In genomic region chr3:141370065-141370533, GRCh38 we compare ENCODE assay signal across 8 cellular contexts. TPM values are rescaled to one million over a fixed set of nuclear protein-coding genes. Genes with fewer than 3 reads are reported as not detected.
DNase-seq lines count a peak whose midpoint lies in the region; ATAC-seq and TF ChIP-seq lines count a peak whose summit lies in the region.

No MANE protein-coding gene starts in this region.

- H3K27me3 ChIP-seq in esophagus squamous epithelium: peaks cover 0 to 13% (median 0%) of the 10 kb centered on the region in 4 donors
- H3K27me3 ChIP-seq in suprapubic skin: no peaks in the 10 kb centered on the region

- TF ChIP-seq CTCF in esophagus squamous epithelium (IDR thresholded peaks at IDR 0.05) (peak in 5 of 6 experiments; percentile 13 to 39 (median 34)), nephron (IDR thresholded peaks at IDR 0.05; ENCODE audit: unreplicated experiment in 3 of 3) (peak; percentile 25 to 45 (median 45)), suprapubic skin (IDR thresholded peaks at IDR 0.05) (peak in 1 of 2 donors; percentile 17)

- peak; percentile 89 for ATAC-seq in GM19328 (IDR thresholded peaks at IDR 0.05; ENCODE audit: unreplicated experiment)
- peak; percentile 68 for ATAC-seq in HG03439 (IDR thresholded peaks at IDR 0.05; ENCODE audit: unreplicated experiment)

- peak overlapping the region; percentile 75 to 96 (median 84) for H3K27ac ChIP-seq in esophagus squamous epithelium
- peak overlapping the region; percentile 90 for H3K27ac ChIP-seq in suprapubic skin

- H3K27ac Mint-ChIP-seq in nephron: peak overlapping the region; percentile 96 to 100 (median 99)

- peaks cover 0 to 46% (median 23%) of the 10 kb centered on the region in 3 donors for H3K4me1 ChIP-seq in esophagus squamous epithelium
- H3K4me1 ChIP-seq in suprapubic skin: peaks cover 38% of the 10 kb centered on the region

- H3K4me1 Mint-ChIP-seq in nephron: peaks cover 59% of the 10 kb centered on the region

- H3K27me3 Mint-ChIP-seq in nephron (ENCODE audit: low read depth): no peaks in the 10 kb centered on the region

- peak overlapping the region in 1 of 3 experiments; percentile 62 for H3K4me3 Mint-ChIP-seq in nephron

- DNase-seq in COR-L47 (lab: John Stamatoyannopoulos, UW) (peak; percentile 73), NOMO-1 (lab: John Stamatoyannopoulos, UW; ENCODE audit: unreplicated experiment in 2 of 2) (peak; percentile 61 to 94), activated T-cell treated with anti-CD3 and anti-CD28 coated beads for 24 hours (ENCODE audit: low read depth) (peak; percentile 54), esophagus squamous epithelium (lab: John Stamatoyannopoulos, UW) (peak; percentile 9), suprapubic skin (ENCODE audit: low spot score in 2 of 2) (no peak)

- H3K4me3 ChIP-seq in esophagus squamous epithelium (peak overlapping the region in 1 of 4 donors; percentile 51), suprapubic skin (no peak overlapping the region)

- TF ChIP-seq POLR2A in esophagus squamous epithelium (IDR thresholded peaks at IDR 0.05) (no peak), suprapubic skin (IDR thresholded peaks at IDR 0.05) (no peak)

- H3K36me3 Mint-ChIP-seq in nephron (ENCODE audit: low read depth): peaks cover 8% of the 10 kb centered on the region

- no peaks in the 10 kb centered on the region for H3K9me3 Mint-ChIP-seq in nephron

- TF ChIP-seq EP300 in suprapubic skin (IDR thresholded peaks at IDR 0.05): no peak

- WGBS in esophagus squamous epithelium, 2 donors: 16 to 25% methylated on average over 2 of the region's 2 CpGs
- 32% methylated on average over 2 of the region's 2 CpGs for WGBS in suprapubic skin

- H3K9me3 ChIP-seq in esophagus squamous epithelium: no peaks in the 10 kb centered on the region
- no peaks in the 10 kb centered on the region for H3K9me3 ChIP-seq in suprapubic skin

- intact Hi-C loops in esophagus squamous epithelium (cut with DNase I): no loop called here

- H3K36me3 ChIP-seq in esophagus squamous epithelium (no peaks in the 10 kb centered on the region), suprapubic skin (no peaks in the 10 kb centered on the region)

RNA-seq across cellular contexts. Expression of gene ZBTB38, which starts 1.8 kb away (rescaled TPM):
- total RNA-seq in esophagus squamous epithelium: 10 to 100 TPM; 15.6 to 54.4 (median 33.1) TPM
- total RNA-seq in suprapubic skin: 100 to 1,000 TPM in 1 of 4 donors, 10 to 100 TPM in 3; 65.8 to 101 (median 85.9) TPM

Comparison
In these comparisons a context has a peak if more than half of its experiments do, and no peak if none do; other contexts are left out.
1. DNase-seq: peak in COR-L47 (single experiment), NOMO-1 (2 of 2), activated T-cell treated with anti-CD3 and anti-CD28 coated beads for 24 hours (single experiment) and esophagus squamous epithelium (single experiment); none in suprapubic skin (0 of 2).